Comparison of ENCODE assay signal across 23 cellular contexts in genomic region chr15:35458176-35458856, GRCh38.
"Had no signal": no experiment of that assay in that cellular context is flagged by ENCODE, and none has a peak within 500 bp of the region (broad histone marks: within the 10 kb centered on the region; RNA-seq: fewer than 3 reads in every experiment).

No MANE protein-coding gene starts in this region.

- ATAC-seq: activated CD4-positive, CD25-positive, alpha-beta regulatory T cell treated with anti-CD3 and anti-CD28 coated beads, Interleukin-2, amount 50 U/mL, for 24 hours; activated T-cell treated with anti-CD3 and anti-CD28 coated beads, Interleukin-2, amount 50 U/mL, for 72 hours; gastroesophageal sphincter; heart right ventricle; mucosa of descending colon; upper lobe of right lung had no signal

- H3K27me3 Mint-ChIP-seq: naive B cell, progenitor cell of endocrine pancreas had no signal

- H3K4me1 Mint-ChIP-seq: immature natural killer cell, naive B cell, neural crest cell had no signal

- DNase-seq: activated CD4-positive, alpha-beta T cell treated with anti-CD3 and anti-CD28 coated beads, Interleukin-2, amount 50 U/mL, for 1 hour; activated CD8-positive, alpha-beta memory T cell treated with anti-CD3 and anti-CD28 coated beads for 24 hours; activated CD8-positive, alpha-beta memory T cell treated with anti-CD3 and anti-CD28 coated beads, Interleukin-2, amount 50 U/mL, for 48 hours; activated effector memory CD4-positive, alpha-beta T cell treated with anti-CD3 and anti-CD28 coated beads, Interleukin-2, amount 50 U/mL, for 16 hours; activated naive CD4-positive, alpha-beta T cell treated with anti-CD3 and anti-CD28 coated beads, Interleukin-2, amount 50 U/mL, for 16 hours; activated T-cell treated with anti-CD3 and anti-CD28 coated beads, Interleukin-2, amount 50 U/mL, for 72 hours; effector memory CD4-positive, alpha-beta T cell; heart right ventricle; immature natural killer cell; mesenchymal stem cell; mucosa of descending colon; naive B cell; stimulated activated CD4-positive, alpha-beta T cell treated with anti-CD3 and anti-CD28 coated beads, Interleukin-12 subunit alpha, Interleukin-12 subunit beta, amount 100 ng/mL, for 4 hours; stimulated activated CD4-positive, alpha-beta T cell treated with anti-CD3 and anti-CD28 coated beads, Interleukin-1b, Interleukin-23, amount 100 ng/mL, for 48 hours; stimulated activated CD8-positive, alpha-beta memory T cell treated with anti-CD3 and anti-CD28 coated beads, Interleukin-4, amount 100 ng/mL, for 48 hours; stimulated activated naive CD4-positive, alpha-beta T cell; T-helper 9 cell; upper lobe of right lung had no signal

- H3K9me3 ChIP-seq: ascending aorta, gastroesophageal sphincter, heart right ventricle, mucosa of descending colon, upper lobe of right lung had no signal

- H3K27me3 ChIP-seq: ascending aorta, gastroesophageal sphincter, heart right ventricle, upper lobe of right lung had no signal

- H3K36me3 ChIP-seq: ascending aorta, gastroesophageal sphincter, upper lobe of right lung had no signal

- H3K4me3 ChIP-seq: ascending aorta, gastroesophageal sphincter, heart right ventricle, mucosa of descending colon, upper lobe of right lung had no signal

- H3K4me1 ChIP-seq: ascending aorta, gastroesophageal sphincter, upper lobe of right lung had no signal

- H3K27ac Mint-ChIP-seq: activated T-cell treated with anti-CD3 and anti-CD28 coated beads, Interleukin-2, amount 50 U/mL, for 72 hours; immature natural killer cell; naive B cell; progenitor cell of endocrine pancreas had no signal

- H3K27ac ChIP-seq: ascending aorta, gastroesophageal sphincter, heart right ventricle, upper lobe of right lung had no signal

- H3K4me3 Mint-ChIP-seq: activated T-cell treated with anti-CD3 and anti-CD28 coated beads, Interleukin-2, amount 50 U/mL, for 72 hours; immature natural killer cell; naive B cell; neural crest cell had no signal

- H3K36me3 Mint-ChIP-seq: immature natural killer cell, naive B cell had no signal

- H3K9me3 Mint-ChIP-seq: activated T-cell treated with anti-CD3 and anti-CD28 coated beads, Interleukin-2, amount 50 U/mL, for 72 hours; immature natural killer cell; naive B cell had no signal
